14 cellular contexts compared by ENCODE assay signal in the genomic region with DNA sequence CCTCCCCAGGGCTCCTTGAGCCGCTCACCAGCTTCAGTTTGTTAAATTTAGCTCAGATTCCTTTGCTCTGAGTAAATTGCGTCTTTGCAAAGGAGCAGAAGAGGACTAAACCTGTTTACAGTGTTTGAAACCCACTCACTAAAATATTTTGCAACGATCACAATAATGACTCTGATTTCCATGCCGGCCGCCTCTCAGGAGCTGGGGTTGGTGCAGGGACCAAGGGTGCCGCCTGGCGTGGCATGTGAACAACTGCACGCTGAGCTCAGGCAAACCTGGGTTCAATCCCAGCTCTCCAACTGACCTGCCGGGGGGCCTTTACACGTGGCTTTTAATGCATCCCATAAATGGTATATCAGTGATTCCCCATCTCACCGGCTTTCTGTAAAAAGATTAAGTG.
DNase-seq lines count a peak whose midpoint lies in the region; ATAC-seq, FAIRE-seq and TF ChIP-seq lines count a peak whose summit lies in the region.
"Had no signal": no experiment of that assay in that cellular context is flagged by ENCODE, and none has a peak within 500 bp of the region (broad histone marks: within the 10 kb centered on the region; RNA-seq: fewer than 3 reads in every experiment).

No MANE protein-coding gene starts in this region.

- no peak overlapping the region for H3K27ac ChIP-seq in A549
- no peak overlapping the region for H3K27ac ChIP-seq in Panc1 (ENCODE audit: low read length)
- H3K27ac ChIP-seq in fibroblast of lung (ENCODE audit: insufficient read depth, low read length) = no peak overlapping the region

- POLR2A ChIA-PET in A549 (lab: Yijun Ruan, JAX) (no interaction called here), Panc1 (lab: Charles Lee) (interaction anchor here (0.6 kb wide), 1 partner anchor 28 kb away, joined by 5 read pairs; no protein-coding TSS in a partner anchor)

- peak; percentile 12 to 28 for DNase-seq in A549 (ENCODE audit: low read depth in 1 of 2, low spot score in 1 of 2)
- no peak for DNase-seq in Panc1 (ENCODE audit: low read depth, low spot score)
- no peak for DNase-seq in fibroblast of lung (ENCODE audit: low read depth in 2 of 2)
- DNase-seq in effector CD8-positive, alpha-beta T cell (lab: John Stamatoyannopoulos, UW) = no peak
- DNase-seq in NCI-H510A treated with DMSO at 0.1 percent for 48 hours (lab: John Stamatoyannopoulos, UW) = no peak
- DNase-seq: activated gamma-delta T cell treated with Interleukin-2 at 50 U/mL for 16 hours; CD8-positive, alpha-beta T cell; NCI-H1105; stimulated activated naive CD4-positive, alpha-beta T cell had no signal

- peak; percentile 38 to 61; a peak in 3 of 5 replicates for TF ChIP-seq RAD21 in A549 (conservative IDR thresholded peaks at IDR 0.05 in 1 of 2, IDR thresholded peaks at IDR 0.05 in 1 of 2)

- no peak for TF ChIP-seq POLR2A in A549 (IDR thresholded peaks at IDR 0.05; ENCODE audit: low read length)

- TF ChIP-seq CTCF in A549 (IDR thresholded peaks at IDR 0.05) (peak; percentile 34; the same call in 2 of the 3 replicates), GM12872 (IDR thresholded peaks at IDR 0.05; ENCODE audit: insufficient read depth, low read depth, low read length) (peak; percentile 37; the same call in 2 of the 3 replicates), Panc1 (IDR thresholded peaks at IDR 0.05) (peak; percentile 82), fibroblast of lung (conservative IDR thresholded peaks at IDR 0.05 in 1 of 2, IDR thresholded peaks at IDR 0.05 in 1 of 2; ENCODE audit: low read depth in 1 of 2, low read length in 2 of 2) (peak; percentile 26 to 30)

- in situ Hi-C loops in Panc1 (cut with HindIII; ENCODE audit: low pct_unique_long_range_greater_than_20kb, low sequenced_read_pairs) = no loop called here

- H3K4me1 ChIP-seq in A549 (no peaks in the 10 kb centered on the region), Panc1 (ENCODE audit: control insufficient read depth, insufficient read depth, low read length) (no peaks in the 10 kb centered on the region), fibroblast of lung (ENCODE audit: control insufficient read depth, extremely low read depth, insufficient read depth, low read length) (no peaks in the 10 kb centered on the region)

- BruUV-seq in Panc1 (replicated peaks; lab: Mats Ljungman, UMichigan) = no TSS peak

- no peak overlapping the region for H3K9ac ChIP-seq in fibroblast of lung (ENCODE audit: insufficient read depth, low read length)

- ATAC-seq in A549 = peak; percentile 62 to 68; a peak in 5 of 6 replicates
- ATAC-seq in Panc1 = peak; percentile 75; the same call in 1 of the 2 replicates
- ATAC-seq in GM21529 (IDR thresholded peaks at IDR 0.05; ENCODE audit: unreplicated experiment) = no peak
- ATAC-seq in GM21381 (IDR thresholded peaks at IDR 0.05; ENCODE audit: unreplicated experiment) = no peak
- ATAC-seq: activated CD4-positive, CD25-positive, alpha-beta regulatory T cell treated with anti-CD3 and anti-CD28 coated beads, Interleukin-2, amount 50 U/mL, for 24 hours; CD8-positive, alpha-beta T cell had no signal

- no peak for FAIRE-seq in A549 (lab: Jason Lieb, UNC)
- FAIRE-seq: GM18507 had no signal

- H3K4me2 ChIP-seq in A549 (peak overlapping the region; percentile 25; the same call in 1 of the 3 replicates), fibroblast of lung (ENCODE audit: extremely low read depth, insufficient read depth, low read length) (no peak overlapping the region)

- CTCF ChIA-PET in A549 (lab: Yijun Ruan, JAX) = interaction anchor here (0.8 to 2.0 kb wide), 4 partner anchors 146 to 597 kb away, joined by 3 to 4 read pairs (median 4); no protein-coding TSS in a partner anchor
- CTCF ChIA-PET in Panc1 (lab: Charles Lee) = interaction anchor here (0.6 to 1.2 kb wide), 6 partner anchors 9 to 608 kb away, joined by 3 to 19 read pairs (median 6); no protein-coding TSS in a partner anchor

- no peaks in the 10 kb centered on the region for H3K79me2 ChIP-seq in fibroblast of lung (ENCODE audit: control insufficient read depth, insufficient read depth, low read length)

- no peak overlapping the region for H2AFZ ChIP-seq in fibroblast of lung (ENCODE audit: low read length)

- H3K36me3 ChIP-seq in Panc1 (ENCODE audit: control insufficient read depth, insufficient read depth, low read length) (no peaks in the 10 kb centered on the region), fibroblast of lung (ENCODE audit: control insufficient read depth, insufficient read depth, low read length) (no peaks in the 10 kb centered on the region)

- intact Hi-C loops in Panc1 (cut with micrococcal nuclease; ENCODE audit: unreplicated experiment) = loop anchor here (10.0 kb wide), 1 partner anchor 210 kb away; no protein-coding TSS in a partner anchor

- no peaks in the 10 kb centered on the region for H3K27me3 ChIP-seq in Panc1 (ENCODE audit: control insufficient read depth, insufficient read depth, low read length)
- no peaks in the 10 kb centered on the region for H3K27me3 ChIP-seq in fibroblast of lung (ENCODE audit: control insufficient read depth, insufficient read depth, low read length)

- H3K9me3 ChIP-seq in A549 (peaks cover 15% of the 10 kb centered on the region; the same call in 2 of the 3 replicates), Panc1 (ENCODE audit: control insufficient read depth, insufficient read depth, low read depth, low read length) (peaks cover 8% of the 10 kb centered on the region; the same call in 1 of the 2 replicates), fibroblast of lung (ENCODE audit: control insufficient read depth, insufficient read depth, low read depth, low read length) (no peaks in the 10 kb centered on the region)

- WGBS in A549 (ENCODE audit: missing lambda C conversion rate) = 0% methylated on average over 9 of the region's 11 CpGs

- H3K4me3 ChIP-seq in A549 (no peak overlapping the region), Panc1 (ENCODE audit: low read depth in 2 of 2, low read length in 2 of 2) (no peak overlapping the region), fibroblast of lung (replicated peaks in 1 of 4; ENCODE audit: control extremely low read depth in 1 of 4, insufficient read depth in 1 of 4, low read depth in 3 of 4, low read length in 4 of 4) (no peak overlapping the region)

- no peak for TF ChIP-seq EP300 in A549 (IDR thresholded peaks at IDR 0.05)

- no peaks in the 10 kb centered on the region for H4K20me1 ChIP-seq in fibroblast of lung (ENCODE audit: control insufficient read depth, extremely low read depth, insufficient read depth, low read length)

TF ChIP-seq in A549, 52 proteins besides CTCF, POLR2A, EP300 and RAD21:
- no peak for TF ChIP-seq NR3C1 (IDR thresholded peaks at IDR 0.05)
- TF ChIP-seq SMC3 (IDR thresholded peaks at IDR 0.05) = peak; percentile 45
TF ChIP-seq in A549: peak in this region for 1.

Comparison
In these comparisons a context has a peak if more than half of its experiments do, and no peak if none do; other contexts are left out.
1. ATAC-seq: peak in A549 (2 of 2) and Panc1 (single experiment); none in GM21529 (single experiment) and GM21381 (single experiment).
2. DNase-seq: peak in A549 (2 of 2); none in Panc1 (single experiment), fibroblast of lung (0 of 2), effector CD8-positive, alpha-beta T cell (single experiment) and NCI-H510A treated with DMSO at 0.1 percent for 48 hours (single experiment).
3. CTCF ChIP-seq: peak in every context shown above with its lines; median percentile 82 in Panc1; 37 in GM12872; 34 in A549; 28 in fibroblast of lung.